ENCODE assay signal across 11 cellular contexts in genomic region chr10:37872955-37873354, GRCh38. TPM values are rescaled to one million over a fixed set of nuclear protein-coding genes. Genes with fewer than 3 reads are reported as not detected.
"Had no signal": no experiment of that assay in that cellular context is flagged by ENCODE, and none has a peak within 500 bp of the region (broad histone marks: within the 10 kb centered on the region; RNA-seq: fewer than 3 reads in every experiment).

No MANE protein-coding gene starts in this region.

- H3K9ac ChIP-seq: GM23248 had no signal

- H3K4me1 ChIP-seq: HAP-1 had no signal

- ATAC-seq: GM23338, HCT116 had no signal

- H3K36me3 ChIP-seq: HAP-1 had no signal

- H3K9me3 ChIP-seq: HAP-1 had no signal

- H2AFZ ChIP-seq: GM23248, GM23338 had no signal

- FAIRE-seq: H1, H54 had no signal

- DNase-seq: GM23248, GOT3, H7, H9, HCEC 1CT, HFFc6 had no signal

- H3K4me3 ChIP-seq: GM23248, GM23338, HAP-1 had no signal

- H3K4me2 ChIP-seq: GM23338 had no signal

- H3K27ac ChIP-seq: GM23248 had no signal

RNA-seq across cellular contexts. Expression of gene ZNF248, which starts 15.5 kb away (rescaled TPM):
- total RNA-seq: H7 had no signal
- polyA plus RNA-seq: H1 had no signal
